In the genomic region with DNA sequence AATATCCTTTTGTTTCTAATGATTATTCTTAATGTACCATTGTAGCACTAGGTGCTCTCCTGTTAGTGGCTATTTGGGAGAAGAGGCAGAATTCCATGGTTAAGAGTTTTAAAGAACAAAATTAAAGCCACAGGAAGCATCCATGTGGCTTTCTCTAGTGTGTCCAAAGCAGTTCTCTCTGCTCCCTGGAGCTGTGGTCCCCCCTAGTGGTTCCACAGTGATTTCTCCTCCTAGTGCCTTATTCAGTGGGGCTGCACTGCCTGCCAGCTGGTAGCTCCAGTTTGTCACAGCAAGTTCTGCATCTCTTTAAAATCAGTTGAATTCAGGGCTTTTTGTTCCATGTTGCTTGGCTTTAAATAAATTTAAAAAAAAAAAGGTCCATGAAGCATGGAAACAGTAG, we compare ENCODE assay signal across 8 cellular contexts. TPM values are rescaled to one million over a fixed set of nuclear protein-coding genes. Genes with fewer than 3 reads are reported as not detected.
DNase-seq lines count a peak whose midpoint lies in the region; ATAC-seq and TF ChIP-seq lines count a peak whose summit lies in the region.

No MANE protein-coding gene starts in this region.

- H3K27me3 ChIP-seq in GM23248 (replicated peaks; ENCODE audit: insufficient read depth): no peaks in the 10 kb centered on the region

- peak; percentile 70 for TF ChIP-seq CTCF in RWPE1 (conservative IDR thresholded peaks at IDR 0.05; ENCODE audit: low read depth)
- TF ChIP-seq CTCF in epithelial cell of esophagus (IDR thresholded peaks at IDR 0.05; ENCODE audit: insufficient read depth, low read depth, low read length, missing control alignments): peak; percentile 60

- peak; percentile 21 to 27 for DNase-seq in AML-193 (lab: John Stamatoyannopoulos, UW)
- peak; percentile 85 for DNase-seq in GM23248
- peak; percentile 70 for DNase-seq in RWPE1 (ENCODE audit: low spot score)
- peak; percentile 60 for DNase-seq in epithelial cell of esophagus (ENCODE audit: low read depth)
- peak; percentile 68 for DNase-seq in midbrain (lab: John Stamatoyannopoulos, UW)
- DNase-seq in NCI-H187 (lab: John Stamatoyannopoulos, UW): no peak

- in situ Hi-C loops in GM23248 (cut with MboI): loop anchor here (5.0 kb wide), 1 partner anchor 412 kb away; no protein-coding TSS in a partner anchor

- H3K4me2 ChIP-seq in GM23248 (ENCODE audit: unreplicated experiment): no peak overlapping the region

- H3K9ac ChIP-seq in GM23248: no peak overlapping the region

- no peaks in the 10 kb centered on the region for H3K36me3 ChIP-seq in GM23248 (ENCODE audit: low read depth)

- no peaks in the 10 kb centered on the region for H3K79me2 ChIP-seq in GM23248 (ENCODE audit: insufficient read depth)

- no peaks in the 10 kb centered on the region for H3F3A ChIP-seq in GM23248 (ENCODE audit: insufficient read depth)

- H3K4me1 ChIP-seq in GM23248 (ENCODE audit: insufficient read depth): no peaks in the 10 kb centered on the region

- no peaks in the 10 kb centered on the region for H3K9me3 ChIP-seq in GM23248 (ENCODE audit: low read depth)

- POLR2A ChIA-PET in RWPE1 (lab: Yijun Ruan, JAX; ENCODE audit: low non-redundant PET): no interaction called here

- H2AFZ ChIP-seq in GM23248: no peak overlapping the region

- CTCF ChIA-PET in RWPE1 (lab: Yijun Ruan, JAX): interaction anchor here (0.6 to 0.8 kb wide), 2 partner anchors 55 to 233 kb away, joined by 3 to 5 read pairs; no protein-coding TSS in a partner anchor

- H3K27ac ChIP-seq in GM23248 (no peak overlapping the region), RWPE1 (no peak overlapping the region)

- no peaks in the 10 kb centered on the region for H4K20me1 ChIP-seq in GM23248 (ENCODE audit: insufficient read depth)

- H3K4me3 ChIP-seq in GM23248 (no peak overlapping the region), epithelial cell of esophagus (ENCODE audit: low read length) (no peak overlapping the region)

- no peaks in the 10 kb centered on the region for H3K9me2 ChIP-seq in GM23248 (ENCODE audit: insufficient read depth)

- no peak for ATAC-seq in HG03097 (IDR thresholded peaks at IDR 0.05; ENCODE audit: low FRiP score, unreplicated experiment)
- no peak for ATAC-seq in GM19395 (IDR thresholded peaks at IDR 0.05; ENCODE audit: unreplicated experiment)

RNA-seq across cellular contexts. Expression of a gene that starts 39.6 kb away (rescaled TPM):
- total RNA-seq in GM23248 (2014; rRNA removed; shearing (Covaris generic)): 4.2 and 4.7 TPM in 2 replicates
- 1.7 and 1.8 TPM in 2 replicates for polyA plus RNA-seq in GM23248 (2016; fragmentation: Nextera tagmentation; extraction: Ambion mirVana)

Comparison
In these comparisons a context has a peak if more than half of its experiments do, and no peak if none do; other contexts are left out.
1. DNase-seq: peak in AML-193 (2 of 2), GM23248 (single experiment), RWPE1 (single experiment), epithelial cell of esophagus (single experiment) and midbrain (single experiment); none in NCI-H187 (0 of 2).